7 cellular contexts compared by ENCODE assay signal in genomic region chr22:23219787-23220484, GRCh38. TPM values are rescaled to one million over a fixed set of nuclear protein-coding genes. Genes with fewer than 3 reads are reported as not detected.
A peak's percentile ranks its signal among the peaks of the same experiment; 100 is the strongest.
DNase-seq lines count a peak whose midpoint lies in the region; ATAC-seq, FAIRE-seq and TF ChIP-seq lines count a peak whose summit lies in the region.

No MANE protein-coding gene starts in this region.

- TF ChIP-seq EP300 in tibial nerve (IDR thresholded peaks at IDR 0.05): no peak

- H3K27me3 ChIP-seq in adipocyte (replicated peaks; ENCODE audit: control insufficient read depth, insufficient read depth, low read length): no peaks in the 10 kb centered on the region
- no peaks in the 10 kb centered on the region for H3K27me3 ChIP-seq in upper lobe of right lung
- H3K27me3 ChIP-seq in tibial nerve: no peaks in the 10 kb centered on the region

- H3K4me3 ChIP-seq in adipocyte (ENCODE audit: low read length) (no peak overlapping the region), upper lobe of right lung (no peak overlapping the region), tibial nerve (no peak overlapping the region)

- 61 to 68% methylated on average over 10 to 12 of the region's 12 CpGs for WGBS in tibial nerve, 2 donors

- peak; percentile 16 for FAIRE-seq in RCC 7860 (lab: Jason Lieb, UNC)

- no peak for TF ChIP-seq POLR2A in tibial nerve (IDR thresholded peaks at IDR 0.05)

- H3K9me3 ChIP-seq in adipocyte (ENCODE audit: control insufficient read depth, low read length) (no peaks in the 10 kb centered on the region), upper lobe of right lung (no peaks in the 10 kb centered on the region), tibial nerve (no peaks in the 10 kb centered on the region)

- peak; percentile 70 for DNase-seq in GM13976 (ENCODE audit: low spot score)
- peak; percentile 69 for DNase-seq in RCC 7860 (ENCODE audit: low spot score)
- DNase-seq in adipocyte (ENCODE audit: low read depth): peak; percentile 37
- DNase-seq in mucosa of gallbladder (ENCODE audit: low spot score): peak; percentile 38
- peak; percentile 77 for DNase-seq in upper lobe of right lung
- no peak for DNase-seq in tibial nerve (ENCODE audit: low spot score in 2 of 2)

- no peaks in the 10 kb centered on the region for H3K36me3 ChIP-seq in adipocyte (ENCODE audit: control insufficient read depth, insufficient read depth, low read length, severe bottlenecking)
- no peaks in the 10 kb centered on the region for H3K36me3 ChIP-seq in upper lobe of right lung
- H3K36me3 ChIP-seq in tibial nerve: no peaks in the 10 kb centered on the region

- ATAC-seq in HG02885 (IDR thresholded peaks at IDR 0.05; ENCODE audit: poor library complexity, unreplicated experiment): peak; percentile 77
- ATAC-seq in upper lobe of right lung: peak; percentile 69

- in situ Hi-C loops in GM13976 (cut with MboI; ENCODE audit: low sequenced_read_pairs, unreplicated experiment): no loop called here

- H3K4me1 ChIP-seq in adipocyte (ENCODE audit: control insufficient read depth, insufficient read depth, low read length): peaks cover 53% of the 10 kb centered on the region
- peaks cover 93% of the 10 kb centered on the region for H3K4me1 ChIP-seq in upper lobe of right lung
- H3K4me1 ChIP-seq in tibial nerve: peaks cover 0 to 93% (median 61%) of the 10 kb centered on the region in 4 donors

- TF ChIP-seq CTCF in GM13976 (IDR thresholded peaks at IDR 0.05; ENCODE audit: borderline replicate concordance, control extremely low read depth, extremely low read depth, insufficient read depth, missing control alignments): no peak
- no peak for TF ChIP-seq CTCF in upper lobe of right lung (IDR thresholded peaks at IDR 0.05)
- TF ChIP-seq CTCF in tibial nerve (IDR thresholded peaks at IDR 0.05): no peak

- intact Hi-C loops in upper lobe of right lung (cut with DNase I): loop anchor here (5.0 kb wide), 1 partner anchor 38 kb away; the partner anchor contains the start of gene BCR

- H3K27ac ChIP-seq in upper lobe of right lung (peak overlapping the region; percentile 78), tibial nerve (peak overlapping the region in 2 of 4 donors; percentile 20 to 61)

- H3K9ac ChIP-seq in adipocyte (ENCODE audit: low read length): no peak overlapping the region

RNA-seq across cellular contexts. Expression of gene BCR, which starts 39.6 kb away (rescaled TPM):
- total RNA-seq in mucosa of gallbladder (58.6 TPM), upper lobe of right lung (78.3 TPM), tibial nerve (100 to 1,000 TPM in 3 of 4 donors, 10 to 100 TPM in 1; 99.0 to 174 (median 120) TPM)

Comparison
In these comparisons a context has a peak if more than half of its experiments do, and no peak if none do; other contexts are left out.
1. DNase-seq: peak in GM13976 (single experiment), RCC 7860 (single experiment), adipocyte (single experiment), mucosa of gallbladder (single experiment) and upper lobe of right lung (single experiment); none in tibial nerve (0 of 2).